ENCODE assay signal across 2 cellular contexts in the genomic region with DNA sequence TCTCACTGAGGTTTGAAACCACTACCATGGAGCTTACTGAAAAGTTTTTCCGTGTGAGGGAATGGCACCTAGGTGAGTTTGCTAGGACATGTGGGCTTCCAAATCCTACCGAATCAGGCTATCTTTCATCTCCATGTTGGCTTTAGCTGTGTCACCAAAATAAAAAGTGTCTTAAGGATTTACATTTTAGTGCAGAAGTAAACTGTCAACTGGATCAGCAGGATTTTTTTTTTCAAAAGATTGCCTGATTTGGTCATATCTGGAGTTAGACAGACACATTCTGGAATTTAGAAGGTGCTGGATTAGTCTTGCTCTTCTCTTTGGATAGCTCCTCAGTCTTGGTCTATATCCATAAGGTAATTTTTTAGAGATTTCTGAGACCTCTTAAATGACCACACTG.
A peak's percentile ranks its signal among the peaks of the same experiment; 100 is the strongest.
TF ChIP-seq lines count a peak whose summit lies in the region.

No MANE protein-coding gene starts in this region.

TF ChIP-seq in K562, 482 proteins besides CTCF, POLR2A, EP300 and RAD21 (continued from another document):
- peak; percentile 20 for TF ChIP-seq MEIS2 (IDR thresholded peaks at IDR 0.05; ENCODE audit: partially characterized antibody)
- peak; percentile 31; the same call in 1 of the 2 replicates for TF ChIP-seq ZNF384 (IDR thresholded peaks at IDR 0.05; ENCODE audit: low read depth, low read length)
- peak; percentile 23; the same call in 1 of the 2 replicates for TF ChIP-seq CBFA2T3 (IDR thresholded peaks at IDR 0.05)
- TF ChIP-seq, protein P1, sequence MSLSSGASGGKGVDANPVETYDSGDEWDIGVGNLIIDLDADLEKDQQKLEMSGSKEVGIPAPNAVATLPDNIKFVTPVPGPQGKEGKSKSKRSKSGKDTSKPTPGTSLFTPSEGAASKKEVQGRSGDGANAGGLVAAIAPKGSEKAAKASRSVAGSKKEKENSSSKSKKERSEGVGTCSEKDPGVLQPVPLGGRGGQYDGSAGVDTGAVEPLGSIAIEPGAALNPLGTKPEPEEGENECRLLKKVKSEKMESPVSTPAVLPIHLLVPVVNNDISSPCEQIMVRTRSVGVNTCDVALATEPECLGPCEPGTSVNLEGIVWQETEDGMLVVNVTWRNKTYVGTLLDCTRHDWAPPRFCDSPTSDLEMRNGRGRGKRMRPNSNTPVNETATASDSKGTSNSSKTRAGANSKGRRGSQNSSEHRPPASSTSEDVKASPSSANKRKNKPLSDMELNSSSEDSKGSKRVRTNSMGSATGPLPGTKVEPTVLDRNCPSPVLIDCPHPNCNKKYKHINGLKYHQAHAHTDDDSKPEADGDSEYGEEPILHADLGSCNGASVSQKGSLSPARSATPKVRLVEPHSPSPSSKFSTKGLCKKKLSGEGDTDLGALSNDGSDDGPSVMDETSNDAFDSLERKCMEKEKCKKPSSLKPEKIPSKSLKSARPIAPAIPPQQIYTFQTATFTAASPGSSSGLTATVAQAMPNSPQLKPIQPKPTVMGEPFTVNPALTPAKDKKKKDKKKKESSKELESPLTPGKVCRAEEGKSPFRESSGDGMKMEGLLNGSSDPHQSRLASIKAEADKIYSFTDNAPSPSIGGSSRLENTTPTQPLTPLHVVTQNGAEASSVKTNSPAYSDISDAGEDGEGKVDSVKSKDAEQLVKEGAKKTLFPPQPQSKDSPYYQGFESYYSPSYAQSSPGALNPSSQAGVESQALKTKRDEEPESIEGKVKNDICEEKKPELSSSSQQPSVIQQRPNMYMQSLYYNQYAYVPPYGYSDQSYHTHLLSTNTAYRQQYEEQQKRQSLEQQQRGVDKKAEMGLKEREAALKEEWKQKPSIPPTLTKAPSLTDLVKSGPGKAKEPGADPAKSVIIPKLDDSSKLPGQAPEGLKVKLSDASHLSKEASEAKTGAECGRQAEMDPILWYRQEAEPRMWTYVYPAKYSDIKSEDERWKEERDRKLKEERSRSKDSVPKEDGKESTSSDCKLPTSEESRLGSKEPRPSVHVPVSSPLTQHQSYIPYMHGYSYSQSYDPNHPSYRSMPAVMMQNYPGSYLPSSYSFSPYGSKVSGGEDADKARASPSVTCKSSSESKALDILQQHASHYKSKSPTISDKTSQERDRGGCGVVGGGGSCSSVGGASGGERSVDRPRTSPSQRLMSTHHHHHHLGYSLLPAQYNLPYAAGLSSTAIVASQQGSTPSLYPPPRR (CRISPR knock-in tag; IDR thresholded peaks at IDR 0.05; ENCODE audit: borderline replicate concordance), result no peak
- TF ChIP-seq TEAD1 (CRISPR knock-in tag; IDR thresholded peaks at IDR 0.05), result no peak
- TF ChIP-seq, protein P2, sequence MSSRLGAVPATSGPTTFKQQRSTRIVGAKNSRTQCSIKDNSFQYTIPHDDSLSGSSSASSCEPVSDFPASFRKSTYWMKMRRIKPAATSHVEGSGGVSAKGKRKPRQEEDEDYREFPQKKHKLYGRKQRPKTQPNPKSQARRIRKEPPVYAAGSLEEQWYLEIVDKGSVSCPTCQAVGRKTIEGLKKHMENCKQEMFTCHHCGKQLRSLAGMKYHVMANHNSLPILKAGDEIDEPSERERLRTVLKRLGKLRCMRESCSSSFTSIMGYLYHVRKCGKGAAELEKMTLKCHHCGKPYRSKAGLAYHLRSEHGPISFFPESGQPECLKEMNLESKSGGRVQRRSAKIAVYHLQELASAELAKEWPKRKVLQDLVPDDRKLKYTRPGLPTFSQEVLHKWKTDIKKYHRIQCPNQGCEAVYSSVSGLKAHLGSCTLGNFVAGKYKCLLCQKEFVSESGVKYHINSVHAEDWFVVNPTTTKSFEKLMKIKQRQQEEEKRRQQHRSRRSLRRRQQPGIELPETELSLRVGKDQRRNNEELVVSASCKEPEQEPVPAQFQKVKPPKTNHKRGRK (tag; IDR thresholded peaks at IDR 0.05), result no peak
- TF ChIP-seq TEAD4 (IDR thresholded peaks at IDR 0.05; ENCODE audit: low read length), result 0 out of 2 replicates have a peak, but pooled peaks have one; percentile 34
- TF ChIP-seq TEAD4 (CRISPR knock-in tag; IDR thresholded peaks at IDR 0.05; ENCODE audit: borderline replicate concordance), result no peak
- 0 out of 2 replicates have a peak, but pooled peaks have one; percentile 7 for TF ChIP-seq ZFX (CRISPR knock-in tag; IDR thresholded peaks at IDR 0.05)

TF ChIP-seq in GM23338, 12 proteins besides CTCF, POLR2A, EP300 and RAD21 (continued from another document):
- TF ChIP-seq, protein P3, sequence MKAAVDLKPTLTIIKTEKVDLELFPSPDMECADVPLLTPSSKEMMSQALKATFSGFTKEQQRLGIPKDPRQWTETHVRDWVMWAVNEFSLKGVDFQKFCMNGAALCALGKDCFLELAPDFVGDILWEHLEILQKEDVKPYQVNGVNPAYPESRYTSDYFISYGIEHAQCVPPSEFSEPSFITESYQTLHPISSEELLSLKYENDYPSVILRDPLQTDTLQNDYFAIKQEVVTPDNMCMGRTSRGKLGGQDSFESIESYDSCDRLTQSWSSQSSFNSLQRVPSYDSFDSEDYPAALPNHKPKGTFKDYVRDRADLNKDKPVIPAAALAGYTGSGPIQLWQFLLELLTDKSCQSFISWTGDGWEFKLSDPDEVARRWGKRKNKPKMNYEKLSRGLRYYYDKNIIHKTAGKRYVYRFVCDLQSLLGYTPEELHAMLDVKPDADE (IDR thresholded peaks at IDR 0.05), result no peak
- no peak for TF ChIP-seq POLR2AphosphoS5 (IDR thresholded peaks at IDR 0.05; ENCODE audit: low read depth)
- TF ChIP-seq, protein P4, sequence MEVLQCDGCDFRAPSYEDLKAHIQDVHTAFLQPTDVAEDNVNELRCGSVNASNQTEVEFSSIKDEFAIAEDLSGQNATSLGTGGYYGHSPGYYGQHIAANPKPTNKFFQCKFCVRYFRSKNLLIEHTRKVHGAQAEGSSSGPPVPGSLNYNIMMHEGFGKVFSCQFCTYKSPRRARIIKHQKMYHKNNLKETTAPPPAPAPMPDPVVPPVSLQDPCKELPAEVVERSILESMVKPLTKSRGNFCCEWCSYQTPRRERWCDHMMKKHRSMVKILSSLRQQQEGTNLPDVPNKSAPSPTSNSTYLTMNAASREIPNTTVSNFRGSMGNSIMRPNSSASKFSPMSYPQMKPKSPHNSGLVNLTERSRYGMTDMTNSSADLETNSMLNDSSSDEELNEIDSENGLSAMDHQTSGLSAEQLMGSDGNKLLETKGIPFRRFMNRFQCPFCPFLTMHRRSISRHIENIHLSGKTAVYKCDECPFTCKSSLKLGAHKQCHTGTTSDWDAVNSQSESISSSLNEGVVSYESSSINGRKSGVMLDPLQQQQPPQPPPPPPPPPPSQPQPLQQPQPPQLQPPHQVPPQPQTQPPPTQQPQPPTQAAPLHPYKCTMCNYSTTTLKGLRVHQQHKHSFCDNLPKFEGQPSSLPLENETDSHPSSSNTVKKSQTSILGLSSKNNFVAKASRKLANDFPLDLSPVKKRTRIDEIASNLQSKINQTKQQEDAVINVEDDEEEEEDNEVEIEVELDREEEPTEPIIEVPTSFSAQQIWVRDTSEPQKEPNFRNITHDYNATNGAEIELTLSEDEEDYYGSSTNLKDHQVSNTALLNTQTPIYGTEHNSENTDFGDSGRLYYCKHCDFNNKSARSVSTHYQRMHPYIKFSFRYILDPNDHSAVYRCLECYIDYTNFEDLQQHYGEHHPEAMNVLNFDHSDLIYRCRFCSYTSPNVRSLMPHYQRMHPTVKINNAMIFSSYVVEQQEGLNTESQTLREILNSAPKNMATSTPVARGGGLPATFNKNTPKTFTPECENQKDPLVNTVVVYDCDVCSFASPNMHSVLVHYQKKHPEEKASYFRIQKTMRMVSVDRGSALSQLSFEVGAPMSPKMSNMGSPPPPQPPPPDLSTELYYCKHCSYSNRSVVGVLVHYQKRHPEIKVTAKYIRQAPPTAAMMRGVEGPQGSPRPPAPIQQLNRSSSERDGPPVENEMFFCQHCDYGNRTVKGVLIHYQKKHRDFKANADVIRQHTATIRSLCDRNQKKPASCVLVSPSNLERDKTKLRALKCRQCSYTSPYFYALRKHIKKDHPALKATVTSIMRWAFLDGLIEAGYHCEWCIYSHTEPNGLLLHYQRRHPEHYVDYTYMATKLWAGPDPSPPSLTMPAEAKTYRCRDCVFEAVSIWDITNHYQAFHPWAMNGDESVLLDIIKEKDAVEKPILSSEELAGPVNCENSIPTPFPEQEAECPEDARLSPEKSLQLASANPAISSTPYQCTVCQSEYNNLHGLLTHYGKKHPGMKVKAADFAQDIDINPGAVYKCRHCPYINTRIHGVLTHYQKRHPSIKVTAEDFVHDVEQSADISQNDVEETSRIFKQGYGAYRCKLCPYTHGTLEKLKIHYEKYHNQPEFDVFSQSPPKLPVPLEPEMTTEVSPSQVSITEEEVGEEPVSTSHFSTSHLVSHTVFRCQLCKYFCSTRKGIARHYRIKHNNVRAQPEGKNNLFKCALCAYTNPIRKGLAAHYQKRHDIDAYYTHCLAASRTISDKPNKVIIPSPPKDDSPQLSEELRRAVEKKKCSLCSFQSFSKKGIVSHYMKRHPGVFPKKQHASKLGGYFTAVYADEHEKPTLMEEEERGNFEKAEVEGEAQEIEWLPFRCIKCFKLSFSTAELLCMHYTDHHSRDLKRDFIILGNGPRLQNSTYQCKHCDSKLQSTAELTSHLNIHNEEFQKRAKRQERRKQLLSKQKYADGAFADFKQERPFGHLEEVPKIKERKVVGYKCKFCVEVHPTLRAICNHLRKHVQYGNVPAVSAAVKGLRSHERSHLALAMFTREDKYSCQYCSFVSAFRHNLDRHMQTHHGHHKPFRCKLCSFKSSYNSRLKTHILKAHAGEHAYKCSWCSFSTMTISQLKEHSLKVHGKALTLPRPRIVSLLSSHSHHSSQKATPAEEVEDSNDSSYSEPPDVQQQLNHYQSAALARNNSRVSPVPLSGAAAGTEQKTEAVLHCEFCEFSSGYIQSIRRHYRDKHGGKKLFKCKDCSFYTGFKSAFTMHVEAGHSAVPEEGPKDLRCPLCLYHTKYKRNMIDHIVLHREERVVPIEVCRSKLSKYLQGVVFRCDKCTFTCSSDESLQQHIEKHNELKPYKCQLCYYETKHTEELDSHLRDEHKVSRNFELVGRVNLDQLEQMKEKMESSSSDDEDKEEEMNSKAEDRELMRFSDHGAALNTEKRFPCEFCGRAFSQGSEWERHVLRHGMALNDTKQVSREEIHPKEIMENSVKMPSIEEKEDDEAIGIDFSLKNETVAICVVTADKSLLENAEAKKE (CRISPR knock-in tag; IDR thresholded peaks at IDR 0.05), result no peak
- TF ChIP-seq JUNB (IDR thresholded peaks at IDR 0.05; ENCODE audit: unreplicated experiment), result no peak
- TF ChIP-seq, protein P5, sequence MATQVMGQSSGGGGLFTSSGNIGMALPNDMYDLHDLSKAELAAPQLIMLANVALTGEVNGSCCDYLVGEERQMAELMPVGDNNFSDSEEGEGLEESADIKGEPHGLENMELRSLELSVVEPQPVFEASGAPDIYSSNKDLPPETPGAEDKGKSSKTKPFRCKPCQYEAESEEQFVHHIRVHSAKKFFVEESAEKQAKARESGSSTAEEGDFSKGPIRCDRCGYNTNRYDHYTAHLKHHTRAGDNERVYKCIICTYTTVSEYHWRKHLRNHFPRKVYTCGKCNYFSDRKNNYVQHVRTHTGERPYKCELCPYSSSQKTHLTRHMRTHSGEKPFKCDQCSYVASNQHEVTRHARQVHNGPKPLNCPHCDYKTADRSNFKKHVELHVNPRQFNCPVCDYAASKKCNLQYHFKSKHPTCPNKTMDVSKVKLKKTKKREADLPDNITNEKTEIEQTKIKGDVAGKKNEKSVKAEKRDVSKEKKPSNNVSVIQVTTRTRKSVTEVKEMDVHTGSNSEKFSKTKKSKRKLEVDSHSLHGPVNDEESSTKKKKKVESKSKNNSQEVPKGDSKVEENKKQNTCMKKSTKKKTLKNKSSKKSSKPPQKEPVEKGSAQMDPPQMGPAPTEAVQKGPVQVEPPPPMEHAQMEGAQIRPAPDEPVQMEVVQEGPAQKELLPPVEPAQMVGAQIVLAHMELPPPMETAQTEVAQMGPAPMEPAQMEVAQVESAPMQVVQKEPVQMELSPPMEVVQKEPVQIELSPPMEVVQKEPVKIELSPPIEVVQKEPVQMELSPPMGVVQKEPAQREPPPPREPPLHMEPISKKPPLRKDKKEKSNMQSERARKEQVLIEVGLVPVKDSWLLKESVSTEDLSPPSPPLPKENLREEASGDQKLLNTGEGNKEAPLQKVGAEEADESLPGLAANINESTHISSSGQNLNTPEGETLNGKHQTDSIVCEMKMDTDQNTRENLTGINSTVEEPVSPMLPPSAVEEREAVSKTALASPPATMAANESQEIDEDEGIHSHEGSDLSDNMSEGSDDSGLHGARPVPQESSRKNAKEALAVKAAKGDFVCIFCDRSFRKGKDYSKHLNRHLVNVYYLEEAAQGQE (IDR thresholded peaks at IDR 0.05; ENCODE audit: unreplicated experiment), result no peak
- no peak for TF ChIP-seq EZH2phosphoT487 (IDR thresholded peaks at IDR 0.05; ENCODE audit: unreplicated experiment)
- no peak for TF ChIP-seq ZNF114 (CRISPR knock-in tag; IDR thresholded peaks at IDR 0.05)
- TF ChIP-seq CREB1 (CRISPR knock-in tag; IDR thresholded peaks at IDR 0.05; ENCODE audit: low read depth), result no peak
- TF ChIP-seq EZH2 (IDR thresholded peaks at IDR 0.05; ENCODE audit: low read depth, unreplicated experiment), result no peak
- TF ChIP-seq NANOG (IDR thresholded peaks at IDR 0.05; ENCODE audit: borderline replicate concordance), result no peak
- no peak for TF ChIP-seq ZNF331 (CRISPR knock-in tag; IDR thresholded peaks at IDR 0.05; ENCODE audit: low read depth)
